Comparison of ENCODE assay signal across 8 cellular contexts in the genomic region with DNA sequence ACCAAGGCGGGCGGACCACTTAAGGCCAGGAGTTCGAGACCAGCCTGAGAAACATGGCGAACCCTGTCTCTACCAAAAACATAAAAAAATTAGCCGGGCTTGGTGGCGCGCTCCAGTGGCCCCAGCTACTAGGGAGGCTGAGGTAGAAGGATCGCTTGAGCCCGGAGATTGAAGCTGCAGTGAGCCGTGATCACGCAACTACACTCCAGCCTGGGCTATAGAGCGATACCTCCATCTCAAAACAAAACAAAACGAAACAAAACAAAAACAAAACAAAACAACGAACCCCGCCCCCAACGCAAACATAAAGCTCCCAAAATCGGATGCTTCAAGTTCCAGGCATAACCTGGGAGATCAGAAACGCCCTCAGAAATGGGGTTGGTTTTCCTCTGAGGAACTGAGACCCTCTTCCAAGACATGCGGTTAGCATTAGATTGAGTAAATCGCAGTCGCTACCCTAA. TPM values are rescaled to one million over a fixed set of nuclear protein-coding genes. Genes with fewer than 3 reads are reported as not detected.
DNase-seq lines count a peak whose midpoint lies in the region; ATAC-seq and TF ChIP-seq lines count a peak whose summit lies in the region.

No MANE protein-coding gene starts in this region.

- TF ChIP-seq POLR2A in spleen (IDR thresholded peaks at IDR 0.05) = no peak

- no peaks in the 10 kb centered on the region for H3K27me3 Mint-ChIP-seq in activated CD8-positive, alpha-beta T cell treated with anti-CD3 and anti-CD28 coated beads, Interleukin-2, amount 10 ng/mL, durations not matched to agents 7 days and 5 days (ENCODE audit: low read depth)

- POLR2A ChIA-PET in activated CD8-positive, alpha-beta T cell treated with anti-CD3 and anti-CD28 coated beads, Interleukin-2, amount 10 ng/mL, durations not matched to agents 7 days and 5 days (lab: Charles Lee) = interaction anchor here (0.9 to 2.2 kb wide), 7 partner anchors 9 to 733 kb away, joined by 3 to 10 read pairs (median 4); a partner anchor contains a TSS

- peak overlapping the region; percentile 97 for H3K4me3 Mint-ChIP-seq in activated CD8-positive, alpha-beta T cell treated with anti-CD3 and anti-CD28 coated beads, Interleukin-2, amount 10 ng/mL, durations not matched to agents 7 days and 5 days

- H3K4me1 Mint-ChIP-seq in activated CD8-positive, alpha-beta T cell treated with anti-CD3 and anti-CD28 coated beads, Interleukin-2, amount 10 ng/mL, durations not matched to agents 7 days and 5 days (ENCODE audit: low read depth) = peaks cover 48% of the 10 kb centered on the region

- ATAC-seq in activated CD8-positive, alpha-beta T cell treated with anti-CD3 and anti-CD28 coated beads, Interleukin-2, amount 10 ng/mL, durations not matched to agents 7 days and 5 days = no peak
- no peak for ATAC-seq in GM21619 (IDR thresholded peaks at IDR 0.05; ENCODE audit: unreplicated experiment)

- H3K4me1 ChIP-seq in iPS DF 6.9 (ENCODE audit: control insufficient read depth, insufficient read depth, low read length) (peaks cover 1% of the 10 kb centered on the region; the same call in 1 of the 2 replicates), spleen (peaks cover 7 to 63% (median 36%) of the 10 kb centered on the region in 6 donors)

- CTCF ChIA-PET in activated CD8-positive, alpha-beta T cell treated with anti-CD3 and anti-CD28 coated beads, Interleukin-2, amount 10 ng/mL, durations not matched to agents 7 days and 5 days (lab: Charles Lee) = interaction anchor here (0.7 to 2.5 kb wide), 8 partner anchors 9 to 350 kb away, joined by 3 to 30 read pairs (median 4); a partner anchor contains a TSS

- no peaks in the 10 kb centered on the region for H3K9me3 Mint-ChIP-seq in activated CD8-positive, alpha-beta T cell treated with anti-CD3 and anti-CD28 coated beads, Interleukin-2, amount 10 ng/mL, durations not matched to agents 7 days and 5 days (ENCODE audit: insufficient read depth)

- WGBS in iPS DF 6.9 (ENCODE audit: insufficient coverage, insufficient read length) = 100% methylated on average over 1 of the region's 21 CpGs
- 74 to 81% (median 78%) methylated on average over 21 of the region's 21 CpGs for WGBS in spleen, 5 donors

- TF ChIP-seq CTCF in HFF-Myc (IDR thresholded peaks at IDR 0.05; ENCODE audit: low read depth, low read length, missing control alignments) (no peak), spleen (IDR thresholded peaks at IDR 0.05 in 8 of 11, conservative IDR thresholded peaks at IDR 0.05 in 3 of 11) (no peak)

- H3K4me3 ChIP-seq in HFF-Myc (replicated peaks; ENCODE audit: low read depth, low read length) = peak overlapping the region; percentile 55
- H3K4me3 ChIP-seq in iPS DF 6.9 (ENCODE audit: low read length) = peak overlapping the region; percentile 43; the same call in 1 of the 2 replicates
- peak overlapping the region; percentile 56 to 86 (median 77) for H3K4me3 ChIP-seq in spleen

- H3K27ac Mint-ChIP-seq in activated CD8-positive, alpha-beta T cell treated with anti-CD3 and anti-CD28 coated beads, Interleukin-2, amount 10 ng/mL, durations not matched to agents 7 days and 5 days = peak overlapping the region; percentile 94

- H3K36me3 ChIP-seq in iPS DF 6.9 (ENCODE audit: control insufficient read depth, insufficient read depth, low read length) = no peaks in the 10 kb centered on the region
- H3K36me3 ChIP-seq in spleen = peaks cover 0 to 11% (median under 1%) of the 10 kb centered on the region in 6 donors

- no peak overlapping the region for H3K27ac ChIP-seq in iPS DF 6.9 (ENCODE audit: low read length)
- peak overlapping the region; percentile 77 to 95 (median 91) for H3K27ac ChIP-seq in spleen

- no peaks in the 10 kb centered on the region for H3K27me3 ChIP-seq in iPS DF 6.9 (ENCODE audit: control insufficient read depth, insufficient read depth, low read length)
- no peaks in the 10 kb centered on the region for H3K27me3 ChIP-seq in spleen (replicated peaks in 1 of 7)

- intact Hi-C loops in spleen (cut with DNase I; ENCODE audit: low total_unique reads) = no loop called here

- DNase-seq in HFF-Myc (ENCODE audit: extremely low read depth, low read depth) = no peak
- DNase-seq in activated CD8-positive, alpha-beta T cell treated with anti-CD3 and anti-CD28 coated beads, Interleukin-2, amount 10 ng/mL, durations not matched to agents 7 days and 5 days = no peak
- DNase-seq in iPS DF 6.9 (ENCODE audit: low read depth, low spot score) = no peak
- DNase-seq in spleen = no peak
- DNase-seq in EL = no peak
- no peak for DNase-seq in COR-L47 (lab: John Stamatoyannopoulos, UW)
- no peak for DNase-seq in glomerular visceral epithelial cell (ENCODE audit: extremely low spot score)

- H3K36me3 Mint-ChIP-seq in activated CD8-positive, alpha-beta T cell treated with anti-CD3 and anti-CD28 coated beads, Interleukin-2, amount 10 ng/mL, durations not matched to agents 7 days and 5 days (ENCODE audit: low read depth) = peaks cover 25% of the 10 kb centered on the region

- H3K9me3 ChIP-seq in iPS DF 6.9 (ENCODE audit: control insufficient read depth, insufficient read depth, low read length) (no peaks in the 10 kb centered on the region), spleen (no peaks in the 10 kb centered on the region)

RNA-seq across cellular contexts. Expression of a gene that starts 0.6 kb away (rescaled TPM):
- 1 to 10 TPM; 6.9 to 7.0 TPM for total RNA-seq in activated CD8-positive, alpha-beta T cell treated with anti-CD3 and anti-CD28 coated beads, Interleukin-2, amount 10 ng/mL, durations not matched to agents 7 days and 5 days
- 10 to 100 TPM in 1 of 7 donors, 1 to 10 TPM in 6; 3.3 to 10.0 (median 5.0) TPM for total RNA-seq in spleen
- polyA plus RNA-seq in spleen = 1 to 10 TPM; 2.0 to 2.4 (median 2.2) TPM

RNA-seq across cellular contexts. Expression of a gene that starts 0.9 kb away (rescaled TPM):
- total RNA-seq in activated CD8-positive, alpha-beta T cell treated with anti-CD3 and anti-CD28 coated beads, Interleukin-2, amount 10 ng/mL, durations not matched to agents 7 days and 5 days = 100 to 1,000 TPM; 198 to 199 TPM
- 100 to 1,000 TPM; 174 to 248 (median 203) TPM for total RNA-seq in spleen
- 100 to 1,000 TPM in 2 of 3 donors, 10 to 100 TPM in 1; 75.5 to 164 (median 141) TPM for polyA plus RNA-seq in spleen

RNA-seq across cellular contexts. Expression of a gene that starts 21.9 kb away (rescaled TPM):
- 10 to 100 TPM; 72.7 to 77.0 TPM for total RNA-seq in activated CD8-positive, alpha-beta T cell treated with anti-CD3 and anti-CD28 coated beads, Interleukin-2, amount 10 ng/mL, durations not matched to agents 7 days and 5 days
- total RNA-seq in spleen = 100 to 1,000 TPM in 4 of 7 donors, 10 to 100 TPM in 3; 81.5 to 182 (median 119) TPM
- 100 to 1,000 TPM in 2 of 3 donors, 10 to 100 TPM in 1; 96.2 to 155 (median 143) TPM for polyA plus RNA-seq in spleen

RNA-seq across cellular contexts. Expression of a gene that starts 24.5 kb away (rescaled TPM):
- not detected for total RNA-seq in activated CD8-positive, alpha-beta T cell treated with anti-CD3 and anti-CD28 coated beads, Interleukin-2, amount 10 ng/mL, durations not matched to agents 7 days and 5 days
- total RNA-seq in spleen = not detected
- not detected for polyA plus RNA-seq in spleen

RNA-seq across cellular contexts. Expression of a gene that starts 31.3 kb away (rescaled TPM):
- total RNA-seq in activated CD8-positive, alpha-beta T cell treated with anti-CD3 and anti-CD28 coated beads, Interleukin-2, amount 10 ng/mL, durations not matched to agents 7 days and 5 days = 10 to 100 TPM; 62.9 to 69.5 TPM
- total RNA-seq in spleen = 10 to 100 TPM; 16.5 to 33.5 (median 26.3) TPM
- polyA plus RNA-seq in spleen = 10 to 100 TPM; 49.4 to 65.6 (median 59.7) TPM
